11 cellular contexts compared by ENCODE assay signal in the genomic region with DNA sequence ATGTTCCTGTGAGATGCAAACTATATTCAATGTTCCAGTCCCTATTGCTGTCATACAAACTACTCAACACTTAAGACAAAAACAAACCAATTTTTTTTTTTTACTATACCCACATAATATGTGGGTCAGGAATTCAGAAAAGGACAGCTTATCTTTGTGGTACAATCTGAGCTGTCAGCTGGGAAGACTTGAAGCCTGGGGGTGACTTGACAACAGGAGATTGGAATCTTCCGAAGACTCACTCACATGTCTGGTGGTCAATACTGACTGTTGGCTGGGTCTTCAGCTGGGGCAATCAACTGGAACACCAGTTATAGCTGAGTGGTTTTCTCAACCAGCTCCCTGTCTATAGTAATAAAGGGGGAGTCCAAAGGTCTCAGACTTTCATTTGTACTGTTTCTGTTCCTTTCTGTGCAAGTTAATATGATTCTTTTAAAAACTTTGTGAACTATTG.
DNase-seq lines count a peak whose midpoint lies in the region; ATAC-seq and TF ChIP-seq lines count a peak whose summit lies in the region.
"Had no signal": no experiment of that assay in that cellular context is flagged by ENCODE, and none has a peak within 500 bp of the region (broad histone marks: within the 10 kb centered on the region; RNA-seq: fewer than 3 reads in every experiment).

No MANE protein-coding gene starts in this region.

- H3K27ac ChIP-seq in right atrium auricular region = no peak overlapping the region

- H3K9me3 ChIP-seq in right atrium auricular region = no peaks in the 10 kb centered on the region

- ATAC-seq in GM19455 (IDR thresholded peaks at IDR 0.05; ENCODE audit: unreplicated experiment) = peak; percentile 90
- ATAC-seq in HG02970 (IDR thresholded peaks at IDR 0.05; ENCODE audit: low FRiP score, unreplicated experiment) = peak; percentile 86
- ATAC-seq in Right ventricle myocardium inferior = no peak

- intact Hi-C loops in Right ventricle myocardium inferior (cut with DNase I) = no loop called here

- H3K36me3 ChIP-seq in right atrium auricular region = no peaks in the 10 kb centered on the region

- H3K27me3 ChIP-seq in right atrium auricular region = no peaks in the 10 kb centered on the region

- TF ChIP-seq CTCF in GM12865 (IDR thresholded peaks at IDR 0.05; ENCODE audit: insufficient read depth, low read depth, low read length, missing control alignments) (no peak), right atrium auricular region (IDR thresholded peaks at IDR 0.05) (no peak)

- peak; percentile 87 for DNase-seq in GM12865 (ENCODE audit: low read depth)
- peak; percentile 56 to 65 for DNase-seq in NCI-H526 (lab: John Stamatoyannopoulos, UW)
- no peak for DNase-seq in Kasumi-1 (lab: John Stamatoyannopoulos, UW)
- DNase-seq in 8988T = no peak
- DNase-seq in Right ventricle myocardium inferior (ENCODE audit: missing footprints) = no peak
- no peak for DNase-seq in right atrium auricular region (ENCODE audit: low spot score)
- DNase-seq: NCI-H748 treated with DMSO at 0.1 percent for 48 hours, T-helper 1 cell had no signal

- H3K4me3 ChIP-seq in GM12865 (ENCODE audit: low read depth, low read length) (no peak overlapping the region), right atrium auricular region (no peak overlapping the region)
- H3K4me3 ChIP-seq: lung had no signal

- H3K4me1 ChIP-seq in right atrium auricular region = peaks cover 0 to 5% of the 10 kb centered on the region in 2 donors

Comparison
In these comparisons a context has a peak if more than half of its experiments do, and no peak if none do; other contexts are left out.
1. DNase-seq: peak in GM12865 (single experiment) and NCI-H526 (2 of 2); none in Kasumi-1 (0 of 2), 8988T (single experiment), Right ventricle myocardium inferior (single experiment) and right atrium auricular region (single experiment).